In the genomic region with DNA sequence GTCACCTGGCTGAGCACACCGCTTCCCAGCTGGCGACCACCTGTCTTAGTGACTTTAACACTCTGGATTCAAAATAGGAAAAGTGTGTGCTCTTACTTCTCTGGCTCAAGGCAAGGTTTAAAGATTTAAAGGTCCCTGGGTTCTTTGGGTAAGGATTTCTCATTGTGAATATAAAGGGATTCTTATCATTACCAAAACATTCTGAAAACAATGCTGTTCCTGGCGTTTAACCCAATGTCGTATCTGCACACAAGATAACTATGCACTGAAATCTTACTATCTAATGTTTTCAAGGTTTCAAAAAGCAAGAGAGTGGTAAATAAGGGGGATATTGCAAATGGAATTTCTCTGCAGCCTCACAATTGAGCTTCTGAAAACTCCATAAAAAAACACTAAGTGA, we compare ENCODE assay signal across 30 cellular contexts. TPM values are rescaled to one million over a fixed set of nuclear protein-coding genes. Genes with fewer than 3 reads are reported as not detected.
"Had no signal": no experiment of that assay in that cellular context is flagged by ENCODE, and none has a peak within 500 bp of the region (broad histone marks: within the 10 kb centered on the region; RNA-seq: fewer than 3 reads in every experiment).

No MANE protein-coding gene starts in this region.

- H3K9me3 Mint-ChIP-seq: natural killer cell treated with Interleukin-12 subunit alpha and Interleukin-12 subunit beta and Interleukin-15 and Interleukin-18, amount 100 ng/mL, for 72 hours had no signal

- H3K4me1 ChIP-seq: heart left ventricle, left lung, prostate gland, suprapubic skin, tibial artery, upper lobe of right lung had no signal

- H3K27ac Mint-ChIP-seq: immature natural killer cell; naive thymus-derived CD4-positive, alpha-beta T cell; natural killer cell treated with Interleukin-12 subunit alpha and Interleukin-12 subunit beta and Interleukin-15 and Interleukin-18, amount 100 ng/mL, for 72 hours; stimulated activated effector memory CD8-positive, alpha-beta T cell treated with anti-CD3 and anti-CD28 coated beads, Interleukin-12 subunit alpha, Interleukin-12 subunit beta, amount 100 ng/mL, for 72 hours; stimulated activated naive CD8-positive, alpha-beta T cell treated with anti-CD3 and anti-CD28 coated beads, Interleukin-15, Interleukin-2, amounts not matched to agents 100 ng/mL and 50 ng/mL, for 24 hours had no signal

- H3K4me1 Mint-ChIP-seq: immature natural killer cell; naive thymus-derived CD4-positive, alpha-beta T cell; stimulated activated effector memory CD8-positive, alpha-beta T cell treated with anti-CD3 and anti-CD28 coated beads, Interleukin-12 subunit alpha, Interleukin-12 subunit beta, amount 100 ng/mL, for 72 hours had no signal

- H3K27ac ChIP-seq: heart left ventricle, left lung, ovary, prostate gland, skin epidermis, suprapubic skin, thoracic aorta, tibial artery, upper lobe of right lung had no signal

- H3K9me3 ChIP-seq: ovary, prostate gland, suprapubic skin, thoracic aorta, tibial artery, upper lobe of right lung had no signal

- H3K4me3 ChIP-seq: heart left ventricle, left lung, lung, mucosa of descending colon, ovary, prostate gland, skin epidermis, suprapubic skin, thoracic aorta, tibial artery, upper lobe of right lung had no signal

- H3K36me3 ChIP-seq: heart left ventricle, left lung, ovary, prostate gland, suprapubic skin, thoracic aorta, tibial artery, upper lobe of right lung had no signal

- H3K36me3 Mint-ChIP-seq: immature natural killer cell; naive thymus-derived CD4-positive, alpha-beta T cell; natural killer cell treated with Interleukin-12 subunit alpha and Interleukin-12 subunit beta and Interleukin-15 and Interleukin-18, amount 100 ng/mL, for 72 hours; stimulated activated effector memory CD8-positive, alpha-beta T cell treated with anti-CD3 and anti-CD28 coated beads, Interleukin-12 subunit alpha, Interleukin-12 subunit beta, amount 100 ng/mL, for 72 hours had no signal

- DNase-seq: heart left ventricle; hypothalamus; immature natural killer cell; kidney; left colon; left lung; midbrain; mucosa of descending colon; naive thymus-derived CD4-positive, alpha-beta T cell; ovary; posterior cingulate gyrus; retina; right cardiac atrium; stimulated activated CD4-positive, alpha-beta T cell treated with anti-CD3 and anti-CD28 coated beads, Interleukin-12 subunit alpha, Interleukin-12 subunit beta, amount 100 ng/mL, for 4 hours; stimulated activated CD4-positive, alpha-beta T cell treated with anti-CD3 and anti-CD28 coated beads, Interleukin-15, amount 100 ng/mL, for 24 hours; stimulated activated CD4-positive, alpha-beta T cell treated with anti-CD3 and anti-CD28 coated beads, Interleukin-2, amount 100 ng/mL, for 24 hours; stimulated activated CD4-positive, alpha-beta T cell treated with anti-CD3 and anti-CD28 coated beads, Interleukin-4, amount 100 ng/mL, for 1 hour; stimulated activated naive CD4-positive, alpha-beta T cell; tibial artery; trophoblast cell; upper lobe of right lung had no signal

- H3K27me3 ChIP-seq: ovary, suprapubic skin, upper lobe of right lung had no signal

- H3K4me3 Mint-ChIP-seq: immature natural killer cell; naive thymus-derived CD4-positive, alpha-beta T cell; natural killer cell treated with Interleukin-12 subunit alpha and Interleukin-12 subunit beta and Interleukin-15 and Interleukin-18, amount 100 ng/mL, for 72 hours; neural crest cell; stimulated activated effector memory CD8-positive, alpha-beta T cell treated with anti-CD3 and anti-CD28 coated beads, Interleukin-12 subunit alpha, Interleukin-12 subunit beta, amount 100 ng/mL, for 72 hours; stimulated activated naive CD8-positive, alpha-beta T cell treated with anti-CD3 and anti-CD28 coated beads, Interleukin-15, Interleukin-2, amounts not matched to agents 100 ng/mL and 50 ng/mL, for 24 hours had no signal

RNA-seq across cellular contexts. Expression of a gene that starts 43.8 kb away (rescaled TPM):
- polyA plus RNA-seq: naive thymus-derived CD4-positive, alpha-beta T cell had no signal
